ENCODE assay signal across 8 cellular contexts in genomic region chr13:94860981-94861407, GRCh38.
A peak's percentile ranks its signal among the peaks of the same experiment; 100 is the strongest.
DNase-seq lines count a peak whose midpoint lies in the region; ATAC-seq and TF ChIP-seq lines count a peak whose summit lies in the region.

No MANE protein-coding gene starts in this region.

- CTCF ChIA-PET in PC-3 (lab: Charles Lee) (no interaction called here), HEK293T (lab: Yijun Ruan, JAX) (no interaction called here)

- H3K9ac ChIP-seq in PC-3 (ENCODE audit: low read length): peak overlapping the region; percentile 52
- no peak overlapping the region for H3K9ac ChIP-seq in skeletal muscle tissue (ENCODE audit: low read depth in 1 of 3, low read length in 3 of 3)

- POLR2A ChIA-PET in PC-3 (lab: Charles Lee; ENCODE audit: unreplicated experiment): no interaction called here
- POLR2A ChIA-PET in HEK293T (lab: Yijun Ruan, JAX): no interaction called here

- H3K9me3 ChIP-seq in BE2C (no peaks in the 10 kb centered on the region), PC-3 (ENCODE audit: low read length) (no peaks in the 10 kb centered on the region), skeletal muscle tissue (ENCODE audit: control insufficient read depth in 3 of 3, low read length in 3 of 3) (no peaks in the 10 kb centered on the region)

- no peaks in the 10 kb centered on the region for H3F3A ChIP-seq in PC-3 (ENCODE audit: low read length, unreplicated experiment)

- H3K27ac ChIP-seq in PC-3 (ENCODE audit: low read length) (peak overlapping the region; percentile 68), skeletal muscle tissue (ENCODE audit: low read depth, low read length) (peak overlapping the region; percentile 49)

- peak overlapping the region; percentile 94 for H3K4me2 ChIP-seq in PC-3 (ENCODE audit: low read length)

- H3K27me3 ChIP-seq in BE2C: peaks cover 87% of the 10 kb centered on the region
- no peaks in the 10 kb centered on the region for H3K27me3 ChIP-seq in PC-3 (ENCODE audit: low read length)
- H3K27me3 ChIP-seq in skeletal muscle tissue (ENCODE audit: control insufficient read depth in 3 of 3, insufficient read depth in 3 of 3, low read length in 3 of 3): peaks cover 0 to 8% (median 5%) of the 10 kb centered on the region in 3 donors

- H3K79me2 ChIP-seq in PC-3 (ENCODE audit: low read length): no peaks in the 10 kb centered on the region

- BruUV-seq in PC-3 (replicated peaks; lab: Mats Ljungman, UMichigan): no TSS peak

- no peaks in the 10 kb centered on the region for H4K20me1 ChIP-seq in PC-3 (ENCODE audit: low read length)

- peak overlapping the region; percentile 19 for H3K4me3 ChIP-seq in BE2C (ENCODE audit: low read depth, low read length)
- peak overlapping the region; percentile 66 for H3K4me3 ChIP-seq in PC-3 (ENCODE audit: low read length)
- peak overlapping the region in 1 of 3 donors; percentile 57 for H3K4me3 ChIP-seq in skeletal muscle tissue (ENCODE audit: low read length in 3 of 3)

- ATAC-seq in GM21447 (IDR thresholded peaks at IDR 0.05; ENCODE audit: unreplicated experiment): peak; percentile 89
- ATAC-seq in PC-3: peak; percentile 77
- peak; percentile 34 for ATAC-seq in esophagus mucosa

- H2AFZ ChIP-seq in PC-3 (ENCODE audit: low read length): peak overlapping the region; percentile 89

- DNase-seq in BE2C (no peak), PC-3 (peak; percentile 31), cerebellum (ENCODE audit: low spot score) (no peak), HEK293T (ENCODE audit: extremely low spot score) (no peak), DMS114 treated with DMSO at 0.1 percent for 48 hours (lab: John Stamatoyannopoulos, UW; ENCODE audit: unreplicated experiment) (no peak)

- intact Hi-C loops in PC-3 (cut with micrococcal nuclease): loop anchor here (10.0 kb wide), 1 partner anchor 294 kb away; no protein-coding TSS in a partner anchor

- H3K36me3 ChIP-seq in BE2C (no peaks in the 10 kb centered on the region), PC-3 (ENCODE audit: low read depth, low read length) (no peaks in the 10 kb centered on the region), skeletal muscle tissue (ENCODE audit: control insufficient read depth in 3 of 3, insufficient read depth in 3 of 3, low read length in 3 of 3) (no peaks in the 10 kb centered on the region)

- H3K4me1 ChIP-seq in BE2C (no peaks in the 10 kb centered on the region; the same call in 1 of the 2 replicates), PC-3 (ENCODE audit: insufficient read depth, low read length) (peaks cover 26% of the 10 kb centered on the region), skeletal muscle tissue (ENCODE audit: control insufficient read depth in 3 of 3, insufficient read depth in 3 of 3, low read length in 3 of 3) (peaks cover 0 to 10% (median 5%) of the 10 kb centered on the region in 3 donors)

- TF ChIP-seq CTCF in BE2C (IDR thresholded peaks at IDR 0.05; ENCODE audit: low read depth, low read length): no peak
- no peak for TF ChIP-seq CTCF in PC-3 (conservative IDR thresholded peaks at IDR 0.05; ENCODE audit: low read depth, low read length)

- H3K9me2 ChIP-seq in PC-3 (replicated peaks; ENCODE audit: low read length): no peaks in the 10 kb centered on the region

TF ChIP-seq in HEK293T, 16 proteins besides CTCF, POLR2A, EP300 and RAD21:
- TF ChIP-seq FOXK2 (IDR thresholded peaks at IDR 0.05) (no peak), L3MBTL2 (conservative IDR thresholded peaks at IDR 0.05) (no peak), CTBP1 (IDR thresholded peaks at IDR 0.05; ENCODE audit: borderline replicate concordance) (no peak), LEF1 (IDR thresholded peaks at IDR 0.05; ENCODE audit: borderline replicate concordance) (no peak), SUZ12 (IDR thresholded peaks at IDR 0.05) (no peak)
TF ChIP-seq in HEK293T: peak in this region for 0.

Comparison
In these comparisons a context has a peak if more than half of its experiments do, and no peak if none do; other contexts are left out.
1. ATAC-seq: peak in every context shown above with its lines; median percentile 89 in GM21447; 77 in PC-3; 34 in esophagus mucosa.